21 cellular contexts compared by ENCODE assay signal in the genomic region with DNA sequence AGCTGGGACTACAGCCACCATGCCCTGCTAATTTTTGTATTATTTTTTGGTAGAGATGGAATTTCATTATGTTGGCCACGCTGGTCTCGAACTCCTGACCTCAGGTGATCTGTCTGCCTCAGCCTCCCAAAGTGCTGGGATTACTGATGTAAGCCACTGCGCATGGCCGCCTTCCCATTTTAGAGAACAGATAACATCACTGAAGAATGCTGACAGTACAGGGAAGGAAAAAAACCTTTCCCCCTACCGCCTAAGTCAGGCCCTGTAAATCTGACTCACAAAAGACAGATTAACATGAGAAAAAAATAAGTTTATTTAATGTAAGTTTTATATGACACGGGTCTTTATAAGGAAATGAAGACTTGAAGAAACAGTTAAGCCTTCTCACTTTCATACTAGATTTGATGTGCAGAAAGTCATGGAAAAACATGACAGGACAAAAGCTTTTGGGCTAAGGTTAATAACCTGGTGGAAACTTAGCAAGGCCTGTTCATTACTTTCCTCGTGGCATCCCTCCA.
DNase-seq lines count a peak whose midpoint lies in the region; ATAC-seq and TF ChIP-seq lines count a peak whose summit lies in the region.
"Had no signal": no experiment of that assay in that cellular context is flagged by ENCODE, and none has a peak within 500 bp of the region (broad histone marks: within the 10 kb centered on the region; RNA-seq: fewer than 3 reads in every experiment).

No MANE protein-coding gene starts in this region.

- H2AFZ ChIP-seq in SK-N-SH (ENCODE audit: low read depth) (no peak overlapping the region), OCI-LY7 (ENCODE audit: low read length) (peak overlapping the region; percentile 63)

- intact Hi-C loops in OCI-LY7 (cut with micrococcal nuclease; ENCODE audit: unreplicated experiment), result no loop called here
- intact Hi-C loops in head of caudate nucleus (cut with DNase I), result no loop called here

- H3K9ac ChIP-seq in SK-N-SH, result no peak overlapping the region

- H3K36me3 ChIP-seq in SK-N-SH (replicated peaks in 1 of 2; ENCODE audit: control insufficient read depth in 1 of 2, insufficient read depth in 2 of 2, low read length in 1 of 2), result no peaks in the 10 kb centered on the region
- peaks cover 18% of the 10 kb centered on the region for H3K36me3 ChIP-seq in OCI-LY7 (ENCODE audit: insufficient read depth, low read length)

- H3K79me2 ChIP-seq in SK-N-SH (ENCODE audit: insufficient read depth) (no peaks in the 10 kb centered on the region), OCI-LY7 (ENCODE audit: insufficient read depth, low read depth, low read length) (no peaks in the 10 kb centered on the region)

- DNase-seq in SK-N-SH (no peak), OCI-LY7 (ENCODE audit: low spot score) (no peak), kidney tubule cell (ENCODE audit: low spot score) (peak; percentile 30), T1000 (lab: John Stamatoyannopoulos, UW) (no peak), head of caudate nucleus (no peak)
- DNase-seq: AML-193; DMS79 treated with DMSO at 0.1 percent for 48 hours; GDM1; GOT3; HFFc6; NCI-H1105; NCI-H1694; NCI-H2081 treated with DMSO at 0.1 percent for 48 hours; NK-92 treated with Interleukin-12 subunit alpha and Interleukin-12 subunit beta, amount 100 ng/mL, for 24 hours; OCI-M1; RPMI8226; SHP77 treated with DMSO at 0.1 percent for 48 hours had no signal

- H3K27me3 ChIP-seq in SK-N-SH (ENCODE audit: insufficient read depth), result no peaks in the 10 kb centered on the region

- no peaks in the 10 kb centered on the region; a peak in 1 of 4 replicates for H3K4me1 ChIP-seq in SK-N-SH (ENCODE audit: control insufficient read depth in 1 of 2, insufficient read depth in 2 of 2, low read depth in 1 of 2, low read length in 1 of 2)
- H3K4me1 ChIP-seq in OCI-LY7 (ENCODE audit: insufficient read depth, low read length, poor library complexity, severe bottlenecking), result peaks cover 22% of the 10 kb centered on the region

- H3K9me2 ChIP-seq in SK-N-SH, result no peaks in the 10 kb centered on the region
- H3K9me2 ChIP-seq in OCI-LY7 (ENCODE audit: insufficient read depth, low read length), result no peaks in the 10 kb centered on the region

- H3K9me3 ChIP-seq in SK-N-SH, result no peaks in the 10 kb centered on the region
- H3K9me3 ChIP-seq in OCI-LY7 (ENCODE audit: low read length), result peaks cover 5% of the 10 kb centered on the region; the same call in 1 of the 2 replicates

- WGBS in SK-N-SH (ENCODE audit: low lambda C conversion rate), result 85% methylated on average over 7 of the region's 7 CpGs

- POLR2A ChIA-PET in SK-N-SH (lab: Yijun Ruan, JAX), result no interaction called here
- POLR2A ChIA-PET in OCI-LY7 (lab: Charles Lee), result interaction anchor here (1.0 to 1.8 kb wide), 3 partner anchors 9 to 23 kb away, joined by 3 to 5 read pairs (median 3); no protein-coding TSS in a partner anchor

- H4K20me1 ChIP-seq in SK-N-SH (ENCODE audit: insufficient read depth), result no peaks in the 10 kb centered on the region
- H4K20me1 ChIP-seq in OCI-LY7 (ENCODE audit: insufficient read depth, low read length), result no peaks in the 10 kb centered on the region

- TF ChIP-seq RAD21 in SK-N-SH (IDR thresholded peaks at IDR 0.05; ENCODE audit: low read length), result no peak

- H3K27ac ChIP-seq in SK-N-SH (ENCODE audit: low read depth in 2 of 2, low read length in 1 of 2) (no peak overlapping the region), OCI-LY7 (ENCODE audit: low read depth, low read length, poor library complexity, severe bottlenecking) (no peak overlapping the region)
- H3K27ac ChIP-seq: 22Rv1 had no signal

- TF ChIP-seq CTCF in SK-N-SH (IDR thresholded peaks at IDR 0.05) (no peak), OCI-LY7 (conservative IDR thresholded peaks at IDR 0.05; ENCODE audit: low read length) (no peak)

- ATAC-seq in SK-N-SH treated with all-trans-retinoic acid at 6 μM for 48 hours, result no peak
- ATAC-seq in GM19397 (IDR thresholded peaks at IDR 0.05; ENCODE audit: unreplicated experiment), result no peak
- ATAC-seq in HG03025 (IDR thresholded peaks at IDR 0.05; ENCODE audit: low FRiP score, unreplicated experiment), result no peak

- H3F3A ChIP-seq in SK-N-SH (replicated peaks; ENCODE audit: insufficient read depth), result no peaks in the 10 kb centered on the region

- no peak overlapping the region for H3K4me2 ChIP-seq in SK-N-SH
- H3K4me2 ChIP-seq in OCI-LY7 (ENCODE audit: low read length), result peak overlapping the region; percentile 17; the same call in 1 of the 2 replicates

- CTCF ChIA-PET in SK-N-SH (lab: Yijun Ruan, JAX), result no interaction called here
- CTCF ChIA-PET in OCI-LY7 (lab: Charles Lee; ENCODE audit: unreplicated experiment), result no interaction called here

- no peak overlapping the region for H3K4me3 ChIP-seq in SK-N-SH (ENCODE audit: low read depth in 2 of 2, low read length in 1 of 2)
- H3K4me3 ChIP-seq in OCI-LY7 (ENCODE audit: low read depth, low read length, poor library complexity, severe bottlenecking), result no peak overlapping the region

- no peak for TF ChIP-seq EP300 in SK-N-SH (IDR thresholded peaks at IDR 0.05; ENCODE audit: borderline replicate concordance in 1 of 2, low read depth in 1 of 2, low read length in 1 of 2)

- no TSS peak for BruUV-seq in OCI-LY7 (replicated peaks; lab: Mats Ljungman, UMichigan)

TF ChIP-seq in SK-N-SH treated with all-trans-retinoic acid at 6 μM for 48 hours, 23 proteins besides CTCF, POLR2A, EP300 and RAD21:
- TF ChIP-seq BACH2 (CRISPR knock-in tag; IDR thresholded peaks at IDR 0.05; ENCODE audit: borderline replicate concordance) (no peak), ISL1 (CRISPR knock-in tag; IDR thresholded peaks at IDR 0.05) (0 out of 2 replicates have a peak, but pooled peaks have one; percentile 4)

TF ChIP-seq in SK-N-SH, 30 proteins besides CTCF, POLR2A, EP300 and RAD21:
- TF ChIP-seq JUND (IDR thresholded peaks at IDR 0.05) (no peak), USF1 (IDR thresholded peaks at IDR 0.05; ENCODE audit: borderline replicate concordance, low read depth) (no peak)
